In the genomic region with DNA sequence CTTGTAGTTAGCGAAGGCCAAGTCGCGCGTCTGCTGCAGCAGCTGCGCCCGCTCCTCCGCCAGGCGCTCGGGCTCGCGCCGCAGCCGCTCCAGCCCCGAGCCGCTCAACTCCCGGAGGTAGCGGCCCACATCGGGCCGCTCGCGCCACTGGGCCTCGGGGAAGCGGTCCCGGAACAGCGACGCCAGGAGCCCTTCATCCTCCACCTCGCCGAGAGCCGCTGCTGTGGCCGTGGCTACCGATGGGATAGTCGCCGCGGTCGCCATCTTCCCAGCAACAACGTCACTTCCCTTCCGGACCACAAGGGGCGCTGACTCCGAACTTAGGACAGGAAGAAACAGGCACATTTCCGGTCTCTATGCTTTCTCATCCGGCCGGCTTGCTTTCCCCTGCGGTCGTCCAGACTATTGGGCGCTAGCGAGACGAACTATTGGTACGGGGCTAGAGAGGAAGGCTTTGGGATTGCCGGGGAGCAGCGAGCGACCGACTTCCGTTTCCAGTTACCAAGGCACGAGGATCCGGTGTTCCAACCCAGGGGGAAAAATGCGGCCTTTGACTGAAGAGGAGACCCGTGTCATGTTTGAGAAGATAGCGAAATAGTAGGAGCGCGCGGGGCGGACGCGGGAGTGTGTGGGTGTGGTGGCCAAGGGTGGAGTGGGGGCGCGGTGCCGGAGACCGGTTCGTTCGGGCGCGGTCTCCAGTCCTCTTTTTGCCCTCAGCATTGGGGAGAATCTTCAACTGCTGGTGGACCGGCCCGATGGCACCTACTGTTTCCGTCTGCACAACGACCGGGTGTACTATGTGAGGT, we compare ENCODE assay signal across 8 cellular contexts. TPM values are rescaled to one million over a fixed set of nuclear protein-coding genes. Genes with fewer than 3 reads are reported as not detected.
DNase-seq lines count a peak whose midpoint lies in the region; ATAC-seq, FAIRE-seq and TF ChIP-seq lines count a peak whose summit lies in the region.

COG8 (minus strand) TSS at position 276 of the 806 bp plus-strand sequence; CDS start at position 264, 12 bp downstream.
NIP7 (plus strand) TSS at position 484 of the 806 bp plus-strand sequence; CDS start at position 542, 58 bp downstream.

- no peaks in the 10 kb centered on the region for H3K9me3 ChIP-seq in small intestine (ENCODE audit: control insufficient read depth, low read depth)

- peak; percentile 89 for ATAC-seq in GM18907 (IDR thresholded peaks at IDR 0.05; ENCODE audit: unreplicated experiment)
- ATAC-seq in HG03159 (IDR thresholded peaks at IDR 0.05; ENCODE audit: unreplicated experiment) = peak; percentile 86

- H3K4me3 ChIP-seq in WI38 (ENCODE audit: low read depth, low read length) (peak within 1 kb of the TSS; percentile 99), bronchial epithelial cell (ENCODE audit: low read depth, low read length) (peak within 1 kb of the TSS; percentile 90), small intestine (ENCODE audit: low read depth in 1 of 2, low read length in 2 of 2) (peak within 1 kb of the TSS; percentile 72 to 77)

- TF ChIP-seq CTCF in WI38 (IDR thresholded peaks at IDR 0.05; ENCODE audit: low read depth, low read length) = peak; percentile 65
- TF ChIP-seq CTCF in bronchial epithelial cell (IDR thresholded peaks at IDR 0.05; ENCODE audit: insufficient read depth, low read length, severe bottlenecking) = peak; percentile 92

- peak within 1 kb of the TSS; percentile 86 to 93 for H3K27ac ChIP-seq in small intestine (ENCODE audit: low read depth in 1 of 2, low read length in 1 of 2)

- FAIRE-seq in bronchial epithelial cell (lab: Jason Lieb, UNC) = peak; percentile 60
- no peak for FAIRE-seq in small intestine (lab: Jason Lieb, UNC)

- H3K4me1 ChIP-seq in small intestine (ENCODE audit: control insufficient read depth in 2 of 2, insufficient read depth in 1 of 2, low read depth in 1 of 2, low read length in 1 of 2) = peaks cover 2 to 13% of the 10 kb centered on the region in 2 donors

- H3K36me3 ChIP-seq in bronchial epithelial cell (ENCODE audit: control insufficient read depth, insufficient read depth, low read length) (peaks cover 17% of the 10 kb centered on the region), small intestine (ENCODE audit: control insufficient read depth in 2 of 2, insufficient read depth in 2 of 2, low read length in 2 of 2) (peaks cover 9 to 19% of the 10 kb centered on the region in 2 donors)

- DNase-seq in AG08396 (ENCODE audit: low spot score) (peak; percentile 96), NCI-H2227 treated with DMSO at 0.1 percent for 48 hours (lab: John Stamatoyannopoulos, UW) (peak; percentile 97), bronchial epithelial cell (ENCODE audit: low read depth) (peak; percentile 96), iPS-NIHi11 (ENCODE audit: low spot score) (peak; percentile 94), small intestine (peak; percentile 98)

- WGBS in small intestine, 3 donors = 0 to 1% (median 0%) methylated on average over 66 to 77 of the region's 77 CpGs

- H3K27me3 ChIP-seq in bronchial epithelial cell (ENCODE audit: control insufficient read depth, insufficient read depth, low read length) (no peaks in the 10 kb centered on the region), small intestine (ENCODE audit: control insufficient read depth in 2 of 2, insufficient read depth in 2 of 2, low read length in 2 of 2) (no peaks in the 10 kb centered on the region)

RNA-seq across cellular contexts. Expression of gene COG8, which starts in this region (rescaled TPM):
- 18.2 and 18.7 TPM in 2 replicates for total RNA-seq in bronchial epithelial cell
- 10 to 100 TPM; 13.0 to 24.0 (median 14.5) TPM for polyA plus RNA-seq in small intestine

RNA-seq across cellular contexts. Expression of gene NIP7, which starts in this region (rescaled TPM):
- 28.8 and 45.5 TPM in 2 replicates for total RNA-seq in bronchial epithelial cell
- polyA plus RNA-seq in small intestine = 10 to 100 TPM; 15.1 to 16.4 (median 15.2) TPM

Comparison
In these comparisons a context has a peak if more than half of its experiments do, and no peak if none do; other contexts are left out.
1. Peak in every context shown above with its lines: DNase-seq, ATAC-seq, H3K4me3 ChIP-seq and H3K27ac ChIP-seq.